8 cellular contexts compared by ENCODE assay signal in the genomic region with DNA sequence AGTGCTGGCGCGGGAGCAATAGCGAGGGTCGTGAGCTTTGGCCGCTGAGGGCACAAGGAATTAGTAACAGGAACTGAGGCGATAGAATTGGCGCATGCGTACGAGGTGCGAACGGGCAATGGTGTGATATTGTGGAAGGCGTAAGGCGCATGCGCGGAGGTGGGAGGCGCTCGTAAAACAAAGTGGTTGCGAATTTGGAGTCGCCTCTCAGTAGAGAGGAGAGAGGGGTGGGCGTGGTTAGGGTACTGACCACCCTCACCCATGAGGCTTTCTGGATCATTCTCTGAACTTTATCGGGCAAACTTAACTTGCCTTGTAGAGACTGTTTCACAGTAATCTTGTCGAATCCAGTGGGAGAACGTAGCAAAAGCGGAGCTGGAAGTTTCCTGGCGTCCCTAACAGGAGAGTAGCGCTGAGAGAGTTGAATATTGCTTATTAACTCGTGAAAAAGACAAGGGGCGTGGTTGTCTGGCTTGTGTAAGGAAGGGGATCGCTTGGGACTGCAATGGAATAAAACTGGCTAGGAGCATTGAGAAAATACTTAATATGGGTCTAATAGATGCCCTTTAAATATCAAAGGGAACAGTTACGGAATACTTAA. TPM values are rescaled to one million over a fixed set of nuclear protein-coding genes. Genes with fewer than 3 reads are reported as not detected.
DNase-seq lines count a peak whose midpoint lies in the region; ATAC-seq, FAIRE-seq and TF ChIP-seq lines count a peak whose summit lies in the region.

No MANE protein-coding gene starts in this region.

- no peak for FAIRE-seq in GM12878 (lab: Jason Lieb, UNC)

- TF ChIP-seq POLR2A in GM12878 (IDR thresholded peaks at IDR 0.05; ENCODE audit: low read depth, low read length) (peak; percentile 58; the same call in 1 of the 2 replicates), gastrocnemius medialis (IDR thresholded peaks at IDR 0.05) (peak; percentile 54 to 59)

- H3K27me3 ChIP-seq in GM12878 (replicated peaks in 1 of 2; ENCODE audit: control insufficient read depth in 2 of 2, insufficient read depth in 2 of 2, low read length in 1 of 2) (no peaks in the 10 kb centered on the region), iPS DF 6.9 (ENCODE audit: control insufficient read depth, insufficient read depth, low read length) (no peaks in the 10 kb centered on the region), gastrocnemius medialis (no peaks in the 10 kb centered on the region)

- peak overlapping the region; percentile 89 for H3K4me2 ChIP-seq in GM12878 (ENCODE audit: control insufficient read depth, insufficient read depth)

- H3K9me3 ChIP-seq in GM12878 (replicated peaks; ENCODE audit: control insufficient read depth, insufficient read depth, low read length) (no peaks in the 10 kb centered on the region), iPS DF 6.9 (ENCODE audit: control insufficient read depth, insufficient read depth, low read length) (no peaks in the 10 kb centered on the region), gastrocnemius medialis (no peaks in the 10 kb centered on the region)

- in situ Hi-C loops in GM12878 (cut with MboI) (no loop called here), gastrocnemius medialis (cut with MboI; ENCODE audit: low sequenced_read_pairs in 4 of 4) (loop anchor here in 1 of 4 donors (25.0 kb wide), 1 partner anchor 87 kb away; the partner anchor contains the start of genes ADAM15 and EFNA4)

- TSS peak; percentile 79 for BruUV-seq in GM12878 (replicated peaks; lab: Mats Ljungman, UMichigan)

- H3K9ac ChIP-seq in GM12878 (ENCODE audit: control insufficient read depth, insufficient read depth, low read length), result peak overlapping the region; percentile 87

- SMC1A ChIA-PET in GM12878 (lab: Charles Lee; ENCODE audit: uncharacterized antibody, unreplicated experiment), result interaction anchor here (1.0 to 5.4 kb wide), 4 partner anchors 9 to 42 kb away, joined by 3 to 30 read pairs (median 11); partner anchors contain the start of gene FLAD1

- intact Hi-C loops in GM12878 (cut with micrococcal nuclease; ENCODE audit: unreplicated experiment) (loop anchor here (1.0 to 5.0 kb wide), 2 partner anchors 24 to 87 kb away; partner anchors contain the start of gene EFNA4), gastrocnemius medialis (cut with DNase I; ENCODE audit: low total_unique reads) (loop anchor here (1.0 to 5.0 kb wide), 4 partner anchors 8 to 112 kb away; partner anchors contain the start of genes ADAM15 and FLAD1)

- TF ChIP-seq EP300 in GM12878 (IDR thresholded peaks at IDR 0.05; ENCODE audit: borderline replicate concordance in 1 of 2, control insufficient read depth in 1 of 2, low read depth in 2 of 2, low read length in 2 of 2), result no peak

- H3K27ac ChIP-seq in GM12878 (ENCODE audit: control insufficient read depth, insufficient read depth), result peak overlapping the region; percentile 96
- H3K27ac ChIP-seq in iPS DF 6.9 (ENCODE audit: low read length), result peak overlapping the region; percentile 6
- H3K27ac ChIP-seq in gastrocnemius medialis, result peak overlapping the region; percentile 93 to 96 (median 95)

- no peaks in the 10 kb centered on the region for H4K20me1 ChIP-seq in GM12878 (ENCODE audit: control insufficient read depth, insufficient read depth)

- POLR2A ChIA-PET in GM12878 (lab: Charles Lee), result interaction anchor here (0.7 to 9.8 kb wide), 10 partner anchors 8 to 110 kb away, joined by 3 to 140 read pairs (median 6); partner anchors contain the start of genes FLAD1, KCNN3, PBXIP1 and PMVK

- RAD21 ChIA-PET in GM12878 (lab: Charles Lee; ENCODE audit: unreplicated experiment), result interaction anchor here (0.9 to 1.6 kb wide), 3 partner anchors 39 to 110 kb away, joined by 3 to 9 read pairs (median 3); partner anchors contain the start of gene KCNN3

- H3K4me1 ChIP-seq in GM12878 (ENCODE audit: control insufficient read depth, insufficient read depth, low read length) (peaks cover 28% of the 10 kb centered on the region), iPS DF 6.9 (ENCODE audit: control insufficient read depth, insufficient read depth, low read length) (peaks cover 8% of the 10 kb centered on the region; the same call in 1 of the 2 replicates), gastrocnemius medialis (peaks cover 42 to 48% of the 10 kb centered on the region in 2 donors)

- DNase-seq in 8988T (peak; percentile 73), NCI-H2029 treated with DMSO at 0.1 percent for 48 hours (lab: John Stamatoyannopoulos, UW) (peak; percentile 94), T-helper 9 cell (peak; percentile 88), GM12878 (ENCODE audit: low read depth, low spot score) (peak; percentile 97), iPS DF 6.9 (ENCODE audit: low read depth, low spot score) (no peak), gastrocnemius medialis (peak; percentile 88 to 89)

- peak overlapping the region; percentile 90 for H3K4me3 ChIP-seq in GM12878
- peak overlapping the region; percentile 82 for H3K4me3 ChIP-seq in iPS DF 6.9 (ENCODE audit: low read length)
- peak overlapping the region; percentile 61 to 75 (median 70) for H3K4me3 ChIP-seq in gastrocnemius medialis

- H3K36me3 ChIP-seq in GM12878 (ENCODE audit: control insufficient read depth in 2 of 2, insufficient read depth in 2 of 2, low read length in 1 of 2) (peaks cover 0 to 12% of the 10 kb centered on the region in 2 experiments; a peak in 3 of 4 replicates), iPS DF 6.9 (ENCODE audit: control insufficient read depth, insufficient read depth, low read length) (peaks cover 6% of the 10 kb centered on the region; the same call in 1 of the 2 replicates), gastrocnemius medialis (no peaks in the 10 kb centered on the region)

- TF ChIP-seq RAD21 in GM12878 (IDR thresholded peaks at IDR 0.05; ENCODE audit: insufficient read depth, low read depth, low read length), result no peak

- WGBS in GM12878 (ENCODE audit: insufficient coverage, insufficient replicate concordance, low lambda C conversion rate, missing lambda C conversion rate), result under 1% methylated on average over 30 of the region's 30 CpGs
- no CpG with 5 or more reads among the region's 30 CpGs for WGBS in iPS DF 6.9 (ENCODE audit: insufficient coverage, insufficient read length)

- no peak for TF ChIP-seq CTCF in GM12878 (IDR thresholded peaks at IDR 0.05 in 2 of 3, conservative IDR thresholded peaks at IDR 0.05 in 1 of 3; ENCODE audit: control insufficient read depth in 2 of 3, extremely low read depth in 1 of 3, insufficient read depth in 1 of 3, low read depth in 3 of 3, low read length in 3 of 3)
- no peak for TF ChIP-seq CTCF in gastrocnemius medialis (IDR thresholded peaks at IDR 0.05 in 4 of 5, conservative IDR thresholded peaks at IDR 0.05 in 1 of 5)

- peak overlapping the region; percentile 82 for H2AFZ ChIP-seq in GM12878 (ENCODE audit: control insufficient read depth, low read depth, low read length)

- CTCF ChIA-PET in GM12878 (lab: Yijun Ruan, JAX), result interaction anchor here (1.1 to 20.6 kb wide), 7 partner anchors 9 to 227 kb away, joined by 3 to 226 read pairs (median 4); partner anchors contain the start of genes FLAD1, LENEP, PBXIP1 and ZBTB7B

- ATAC-seq in GM18517 (IDR thresholded peaks at IDR 0.05; ENCODE audit: unreplicated experiment) (peak; percentile 45), HG03039 (IDR thresholded peaks at IDR 0.05; ENCODE audit: unreplicated experiment) (peak; percentile 36), GM12878 (peak; percentile 62), gastrocnemius medialis (peak; percentile 43 to 48)

- peaks cover 71% of the 10 kb centered on the region for H3K79me2 ChIP-seq in GM12878 (ENCODE audit: control insufficient read depth, insufficient read depth, low read length)

RNA-seq across cellular contexts. Expression of gene CKS1B, which starts 0.4 kb away (rescaled TPM):
- 19.6 and 23.8 TPM in 2 replicates for total RNA-seq in GM12878 (2013; cell fraction: nucleolus; rRNA removed)
- total RNA-seq in GM12878 (2014; rRNA removed) (176 and 192 TPM in 2 replicates), GM12878 (2014; rRNA removed; fragmentation: Illumina TruSeq; extraction: Trizol) (168 and 170 TPM in 2 replicates), GM12878 (2021) (125 and 134 TPM in 2 replicates), gastrocnemius medialis (10 to 100 TPM in 1 of 4 donors, 1 to 10 TPM in 3; 3.6 to 15.7 (median 7.9) TPM)
- polyA plus RNA-seq in GM12878 (2011; ENCODE audit: low read depth), result 366 TPM
- polyA plus RNA-seq in GM12878 (2011; rRNA removed) (534 and 543 TPM in 2 replicates), GM12878 (2014; fragmentation: Illumina TruSeq; extraction: Trizol) (316 and 394 TPM in 2 replicates), GM12878 (2014; fragmentation: Nextera tagmentation; extraction: Ambion mirVana) (100 to 1,000 TPM; 598 to 608 TPM), GM12878 (2014; rRNA removed) (214 and 229 TPM in 2 replicates), GM12878 (2016; fragmentation: Nextera tagmentation; extraction: Ambion mirVana) (100 to 1,000 TPM; 411 to 419 TPM)
- polyA plus RNA-seq in GM12878 (2011; cell fraction: cytosol; rRNA removed), result 498 and 551 TPM in 2 replicates
- polyA plus RNA-seq in GM12878 (2011; cell fraction: nucleus; rRNA removed), result 223 and 288 TPM in 2 replicates
- 190 and 203 TPM in 2 replicates for polyA plus RNA-seq in GM12878 (2012)
- 221 and 229 TPM in 2 replicates for polyA minus RNA-seq in GM12878 (2011; rRNA and poly(A)+ RNA removed)
- 41.8 and 54.5 TPM in 2 replicates for polyA minus RNA-seq in GM12878 (2011; cell fraction: cytosol; rRNA and poly(A)+ RNA removed)
- polyA minus RNA-seq in GM12878 (2011; cell fraction: nucleus; rRNA and poly(A)+ RNA removed), result 32.4 and 34.0 TPM in 2 replicates

RNA-seq across cellular contexts. Expression of gene SHC1, which starts 4.4 kb away (rescaled TPM):
- 28.2 and 32.6 TPM in 2 replicates for total RNA-seq in GM12878 (2013; cell fraction: nucleolus; rRNA removed)
- total RNA-seq in GM12878 (2014; rRNA removed) (22.2 and 24.7 TPM in 2 replicates), GM12878 (2014; rRNA removed; fragmentation: Illumina TruSeq; extraction: Trizol) (15.1 and 16.7 TPM in 2 replicates), GM12878 (2021) (36.5 and 38.3 TPM in 2 replicates), gastrocnemius medialis (100 to 1,000 TPM in 1 of 4 donors, 10 to 100 TPM in 3; 27.4 to 135 (median 54.9) TPM)
- 20.5 TPM for polyA plus RNA-seq in GM12878 (2011; ENCODE audit: low read depth)
- polyA plus RNA-seq in GM12878 (2011; rRNA removed) (25.8 and 49.3 TPM in 2 replicates), GM12878 (2014; fragmentation: Illumina TruSeq; extraction: Trizol) (47.3 and 67.3 TPM in 2 replicates), GM12878 (2014; fragmentation: Nextera tagmentation; extraction: Ambion mirVana) (1 to 10 TPM; 2.6 to 3.7 TPM), GM12878 (2014; rRNA removed) (35.0 and 35.4 TPM in 2 replicates), GM12878 (2016; fragmentation: Nextera tagmentation; extraction: Ambion mirVana) (10 to 100 TPM; 24.9 to 25.5 TPM)
- polyA plus RNA-seq in GM12878 (2011; cell fraction: cytosol; rRNA removed), result 43.4 and 48.7 TPM in 2 replicates
- 89.2 and 106 TPM in 2 replicates for polyA plus RNA-seq in GM12878 (2011; cell fraction: nucleus; rRNA removed)
- polyA plus RNA-seq in GM12878 (2012), result 21.0 and 29.9 TPM in 2 replicates
- polyA minus RNA-seq in GM12878 (2011; rRNA and poly(A)+ RNA removed), result 35.0 and 41.1 TPM in 2 replicates
- polyA minus RNA-seq in GM12878 (2011; cell fraction: cytosol; rRNA and poly(A)+ RNA removed), result 13.8 and 21.9 TPM in 2 replicates
- polyA minus RNA-seq in GM12878 (2011; cell fraction: nucleus; rRNA and poly(A)+ RNA removed), result 14.7 and 25.1 TPM in 2 replicates

RNA-seq across cellular contexts. Expression of gene FLAD1, which starts 8.2 kb away (rescaled TPM):
- 28.4 and 33.1 TPM in 2 replicates for total RNA-seq in GM12878 (2013; cell fraction: nucleolus; rRNA removed)
- total RNA-seq in GM12878 (2014; rRNA removed) (64.2 and 68.7 TPM in 2 replicates), GM12878 (2014; rRNA removed; fragmentation: Illumina TruSeq; extraction: Trizol) (41.4 and 41.9 TPM in 2 replicates), GM12878 (2021) (53.6 and 61.5 TPM in 2 replicates), gastrocnemius medialis (10 to 100 TPM; 26.6 to 36.8 (median 31.7) TPM)
- 25.9 TPM for polyA plus RNA-seq in GM12878 (2011; ENCODE audit: low read depth)
- polyA plus RNA-seq in GM12878 (2011; rRNA removed) (22.0 and 39.2 TPM in 2 replicates), GM12878 (2014; fragmentation: Illumina TruSeq; extraction: Trizol) (29.9 and 51.6 TPM in 2 replicates), GM12878 (2014; fragmentation: Nextera tagmentation; extraction: Ambion mirVana) (10 to 100 TPM; 22.9 to 30.1 TPM), GM12878 (2014; rRNA removed) (78.7 and 85.7 TPM in 2 replicates), GM12878 (2016; fragmentation: Nextera tagmentation; extraction: Ambion mirVana) (10 to 100 TPM; 82.5 to 93.4 TPM)
- polyA plus RNA-seq in GM12878 (2011; cell fraction: cytosol; rRNA removed), result 51.2 and 72.3 TPM in 2 replicates
- 74.9 and 79.0 TPM in 2 replicates for polyA plus RNA-seq in GM12878 (2011; cell fraction: nucleus; rRNA removed)
- polyA plus RNA-seq in GM12878 (2012), result 24.4 and 29.4 TPM in 2 replicates
- polyA minus RNA-seq in GM12878 (2011; rRNA and poly(A)+ RNA removed), result 40.4 and 64.8 TPM in 2 replicates
- 16.8 and 23.3 TPM in 2 replicates for polyA minus RNA-seq in GM12878 (2011; cell fraction: cytosol; rRNA and poly(A)+ RNA removed)
- polyA minus RNA-seq in GM12878 (2011; cell fraction: nucleus; rRNA and poly(A)+ RNA removed), result 18.7 and 27.7 TPM in 2 replicates

RNA-seq across cellular contexts. Expression of gene PYGO2, which starts 13.3 kb away (rescaled TPM):
- 21.0 and 21.3 TPM in 2 replicates for total RNA-seq in GM12878 (2013; cell fraction: nucleolus; rRNA removed)
- total RNA-seq in GM12878 (2014; rRNA removed) (21.1 and 21.9 TPM in 2 replicates), GM12878 (2014; rRNA removed; fragmentation: Illumina TruSeq; extraction: Trizol) (12.4 and 12.9 TPM in 2 replicates), GM12878 (2021) (32.9 and 33.8 TPM in 2 replicates), gastrocnemius medialis (10 to 100 TPM; 12.6 to 22.7 (median 17.8) TPM)
- 9.9 TPM for polyA plus RNA-seq in GM12878 (2011; ENCODE audit: low read depth)
- polyA plus RNA-seq in GM12878 (2011; rRNA removed) (14.4 and 22.8 TPM in 2 replicates), GM12878 (2014; fragmentation: Illumina TruSeq; extraction: Trizol) (19.8 and 24.2 TPM in 2 replicates), GM12878 (2014; fragmentation: Nextera tagmentation; extraction: Ambion mirVana) (1 to 10 TPM; 8.1 to 8.3 TPM), GM12878 (2014; rRNA removed) (27.8 and 30.0 TPM in 2 replicates), GM12878 (2016; fragmentation: Nextera tagmentation; extraction: Ambion mirVana) (10 to 100 TPM; 27.8 to 28.0 TPM)
- 27.4 and 28.7 TPM in 2 replicates for polyA plus RNA-seq in GM12878 (2011; cell fraction: cytosol; rRNA removed)
- 43.9 and 46.6 TPM in 2 replicates for polyA plus RNA-seq in GM12878 (2011; cell fraction: nucleus; rRNA removed)
- polyA plus RNA-seq in GM12878 (2012), result 17.7 and 19.5 TPM in 2 replicates
- polyA minus RNA-seq in GM12878 (2011; rRNA and poly(A)+ RNA removed), result 12.5 and 20.0 TPM in 2 replicates
- 8.6 and 8.8 TPM in 2 replicates for polyA minus RNA-seq in GM12878 (2011; cell fraction: cytosol; rRNA and poly(A)+ RNA removed)
- polyA minus RNA-seq in GM12878 (2011; cell fraction: nucleus; rRNA and poly(A)+ RNA removed), result 10.8 and 15.9 TPM in 2 replicates

RNA-seq across cellular contexts. Expression of gene LENEP, which starts 18.5 kb away (rescaled TPM):
- total RNA-seq in GM12878 (2013; cell fraction: nucleolus; rRNA removed), result 2.4 and 3.5 TPM in 2 replicates
- total RNA-seq in GM12878 (2014; rRNA removed) (0.93 and 1.1 TPM in 2 replicates), GM12878 (2014; rRNA removed; fragmentation: Illumina TruSeq; extraction: Trizol) (0.27 and 0.88 TPM in 2 replicates), GM12878 (2021) (0.40 and 0.64 TPM in 2 replicates), gastrocnemius medialis (not detected)
- polyA plus RNA-seq in GM12878 (2011; ENCODE audit: low read depth), result not detected
- polyA plus RNA-seq in GM12878 (2011; rRNA removed) (not detected in 2 replicates), GM12878 (2014; fragmentation: Illumina TruSeq; extraction: Trizol) (not detected in 2 replicates), GM12878 (2014; fragmentation: Nextera tagmentation; extraction: Ambion mirVana) (not detected), GM12878 (2014; rRNA removed) (not detected in 2 replicates), GM12878 (2016; fragmentation: Nextera tagmentation; extraction: Ambion mirVana) (not detected)
- polyA plus RNA-seq in GM12878 (2011; cell fraction: cytosol; rRNA removed), result not detected in 2 replicates
- 0.25 and 0.92 TPM in 2 replicates for polyA plus RNA-seq in GM12878 (2011; cell fraction: nucleus; rRNA removed)
- not detected in 2 replicates for polyA plus RNA-seq in GM12878 (2012)
- 2.0 and 2.7 TPM in 2 replicates for polyA minus RNA-seq in GM12878 (2011; rRNA and poly(A)+ RNA removed)
- not detected in 2 replicates for polyA minus RNA-seq in GM12878 (2011; cell fraction: cytosol; rRNA and poly(A)+ RNA removed)
- 2.2 and 3.1 TPM in 2 replicates for polyA minus RNA-seq in GM12878 (2011; cell fraction: nucleus; rRNA and poly(A)+ RNA removed)

Comparison
In these comparisons a context has a peak if more than half of its experiments do, and no peak if none do; other contexts are left out.
1. H3K27ac ChIP-seq: peak in every context shown above with its lines; median percentile 96 in GM12878; 95 in gastrocnemius medialis; 6 in iPS DF 6.9.